ENCODE assay signal across 10 cellular contexts in genomic region chr5:113520429-113520828, GRCh38. TPM values are rescaled to one million over a fixed set of nuclear protein-coding genes. Genes with fewer than 3 reads are reported as not detected.
DNase-seq lines count a peak whose midpoint lies in the region; ATAC-seq and TF ChIP-seq lines count a peak whose summit lies in the region.
"Had no signal": no experiment of that assay in that cellular context is flagged by ENCODE, and none has a peak within 500 bp of the region (broad histone marks: within the 10 kb centered on the region; RNA-seq: fewer than 3 reads in every experiment).

No MANE protein-coding gene starts in this region.

- no peaks in the 10 kb centered on the region for H3K9me3 ChIP-seq in Caco-2
- H3K9me3 ChIP-seq: ovary, upper lobe of left lung had no signal

- no peak overlapping the region for H3K4me3 ChIP-seq in Caco-2 (ENCODE audit: low read depth, low read length)
- H3K4me3 ChIP-seq: ovary, upper lobe of left lung had no signal

- H3K4me1 ChIP-seq in Caco-2 = no peaks in the 10 kb centered on the region

- POLR2A ChIA-PET in Caco-2 (lab: Charles Lee) = no interaction called here

- no TSS peak for BruUV-seq in Caco-2 (replicated peaks; lab: Mats Ljungman, UMichigan)

- H3K4me1 Mint-ChIP-seq in stimulated activated memory B cell treated with anti-CD40 and anti-IgM and Interleukin-4, amounts not matched to agents 10 μg/mL and 1 μg/mL and 100 μg/mL, for 72 hours = peaks cover 60% of the 10 kb centered on the region
- H3K4me1 Mint-ChIP-seq in Caco-2 (ENCODE audit: low read depth, unreplicated experiment) = peaks cover 3% of the 10 kb centered on the region

- H3K36me3 ChIP-seq in Caco-2 (ENCODE audit: control insufficient read depth, insufficient read depth, low read length) = no peaks in the 10 kb centered on the region; the same call in 1 of the 2 replicates
- H3K36me3 ChIP-seq: ovary had no signal

- CTCF ChIA-PET in Caco-2 (lab: Charles Lee) = no interaction called here

- no peaks in the 10 kb centered on the region for H3K9me3 Mint-ChIP-seq in stimulated activated memory B cell treated with anti-CD40 and anti-IgM and Interleukin-4, amounts not matched to agents 10 μg/mL and 1 μg/mL and 100 μg/mL, for 72 hours
- H3K9me3 Mint-ChIP-seq in Caco-2 (ENCODE audit: unreplicated experiment) = no peaks in the 10 kb centered on the region

- intact Hi-C loops in sciatic nerve (cut with DNase I) = no loop called here
- intact Hi-C loops in Caco-2 (cut with micrococcal nuclease; ENCODE audit: unreplicated experiment) = no loop called here

- H3K4me3 Mint-ChIP-seq in stimulated activated memory B cell treated with anti-CD40 and anti-IgM and Interleukin-4, amounts not matched to agents 10 μg/mL and 1 μg/mL and 100 μg/mL, for 72 hours = no peak overlapping the region
- H3K4me3 Mint-ChIP-seq in Caco-2 (ENCODE audit: unreplicated experiment) = no peak overlapping the region

- no peaks in the 10 kb centered on the region for H3K27me3 ChIP-seq in Caco-2 (replicated peaks; ENCODE audit: control insufficient read depth, insufficient read depth, low read length)
- H3K27me3 ChIP-seq: ovary, upper lobe of left lung had no signal

- peaks cover 33% of the 10 kb centered on the region for H3K36me3 Mint-ChIP-seq in stimulated activated memory B cell treated with anti-CD40 and anti-IgM and Interleukin-4, amounts not matched to agents 10 μg/mL and 1 μg/mL and 100 μg/mL, for 72 hours
- H3K36me3 Mint-ChIP-seq in Caco-2 (ENCODE audit: insufficient read depth, unreplicated experiment) = peaks cover 15% of the 10 kb centered on the region

- TF ChIP-seq CTCF in Caco-2 (IDR thresholded peaks at IDR 0.05; ENCODE audit: insufficient read depth in 1 of 2, low read depth in 1 of 2, low read length in 1 of 2, severe bottlenecking in 1 of 2, unreplicated experiment in 1 of 2) = no peak

- peak; percentile 82 for ATAC-seq in HG02759 (IDR thresholded peaks at IDR 0.05; ENCODE audit: unreplicated experiment)
- peak; percentile 71 for ATAC-seq in stimulated activated memory B cell treated with anti-CD40 and anti-IgM and Interleukin-4, amounts not matched to agents 10 μg/mL and 1 μg/mL and 100 μg/mL, for 72 hours
- no peak for ATAC-seq in sciatic nerve

- peak in 2 of 3 donors; percentile 5 to 29 for DNase-seq in stimulated activated CD4-positive, alpha-beta T cell treated with anti-CD3 and anti-CD28 coated beads, Interleukin-12 subunit alpha, Interleukin-12 subunit beta, amount 100 ng/mL, for 48 hours (ENCODE audit: low read depth in 2 of 3, low spot score in 1 of 3)
- no peak for DNase-seq in stimulated activated CD4-positive, alpha-beta T cell treated with anti-CD3 and anti-CD28 coated beads, Interleukin-4, amount 100 ng/mL, for 4 hours
- DNase-seq in RKO (ENCODE audit: low spot score) = peak; percentile 44
- DNase-seq in middle frontal gyrus (ENCODE audit: extremely low spot score, low spot score) = no peak
- no peak for DNase-seq in sciatic nerve (ENCODE audit: low spot score)
- no peak for DNase-seq in Caco-2
- DNase-seq: ovary, upper lobe of left lung had no signal

- peak overlapping the region; percentile 32 for H3K27ac Mint-ChIP-seq in stimulated activated memory B cell treated with anti-CD40 and anti-IgM and Interleukin-4, amounts not matched to agents 10 μg/mL and 1 μg/mL and 100 μg/mL, for 72 hours
- no peak overlapping the region for H3K27ac Mint-ChIP-seq in Caco-2 (ENCODE audit: unreplicated experiment)

- H3K27me3 Mint-ChIP-seq in stimulated activated memory B cell treated with anti-CD40 and anti-IgM and Interleukin-4, amounts not matched to agents 10 μg/mL and 1 μg/mL and 100 μg/mL, for 72 hours = no peaks in the 10 kb centered on the region
- H3K27me3 Mint-ChIP-seq in Caco-2 (ENCODE audit: insufficient read depth, unreplicated experiment) = no peaks in the 10 kb centered on the region

RNA-seq across cellular contexts. Expression of gene YTHDC2, which starts 6.9 kb away (rescaled TPM):
- total RNA-seq in sciatic nerve (32.5 TPM), Caco-2 (2022) (16.9 and 19.1 TPM in 2 replicates)

RNA-seq across cellular contexts. Expression of gene MCC, which starts 32.2 kb away (rescaled TPM):
- 41.9 TPM for total RNA-seq in sciatic nerve
- 0.09 TPM in 1 of 2 replicates, not detected in the other for total RNA-seq in Caco-2 (2022)

Comparison
In these comparisons a context has a peak if more than half of its experiments do, and no peak if none do; other contexts are left out.
1. DNase-seq: peak in stimulated activated CD4-positive, alpha-beta T cell treated with anti-CD3 and anti-CD28 coated beads, Interleukin-12 subunit alpha, Interleukin-12 subunit beta, amount 100 ng/mL, for 48 hours (2 of 3) and RKO (single experiment); none in stimulated activated CD4-positive, alpha-beta T cell treated with anti-CD3 and anti-CD28 coated beads, Interleukin-4, amount 100 ng/mL, for 4 hours (0 of 2), middle frontal gyrus (single experiment), sciatic nerve (single experiment) and Caco-2 (0 of 2).
2. RNA of gene MCC, which starts 32.2 kb away (total RNA-seq): 41.9 TPM in sciatic nerve (single experiment); 0.09 TPM in Caco-2; every median in the first group is over 10 times any median in the second.